Comparison of ENCODE assay signal across 18 cellular contexts in the genomic region with DNA sequence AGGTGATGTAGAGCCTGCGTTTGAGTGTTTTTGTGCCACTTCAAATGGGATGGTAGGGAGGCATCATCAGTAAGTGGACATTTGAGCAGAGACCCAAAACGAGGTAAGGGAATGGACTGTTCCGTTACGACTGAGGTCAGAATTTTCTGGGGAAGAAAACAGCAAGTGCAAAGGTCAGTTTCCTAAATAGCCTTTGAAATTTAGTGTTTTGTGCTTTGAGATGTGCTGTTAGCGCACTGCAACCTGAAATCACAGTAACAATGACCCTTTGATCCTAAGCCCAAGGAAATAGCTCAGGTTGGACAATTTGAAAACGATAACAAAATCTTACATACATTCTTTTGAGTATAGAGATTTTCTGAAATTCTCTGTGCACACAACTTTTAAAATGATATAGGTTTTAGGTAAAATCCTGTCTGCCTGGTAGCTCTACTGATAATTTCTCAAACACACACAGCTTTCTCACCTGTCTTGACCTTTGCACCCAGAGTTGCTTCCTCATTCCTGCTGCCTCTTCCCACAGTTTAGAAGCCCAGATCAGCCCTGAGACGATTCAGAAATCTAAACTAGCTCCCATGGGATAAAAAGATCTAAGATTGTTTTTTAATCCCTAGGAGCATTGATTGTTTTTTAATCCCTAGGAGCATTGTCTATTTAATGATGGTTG. TPM values are rescaled to one million over a fixed set of nuclear protein-coding genes. Genes with fewer than 3 reads are reported as not detected.
A peak's percentile ranks its signal among the peaks of the same experiment; 100 is the strongest.
DNase-seq lines count a peak whose midpoint lies in the region; ATAC-seq and TF ChIP-seq lines count a peak whose summit lies in the region.
"Had no signal": no experiment of that assay in that cellular context is flagged by ENCODE, and none has a peak within 500 bp of the region (broad histone marks: within the 10 kb centered on the region; RNA-seq: fewer than 3 reads in every experiment).

No MANE protein-coding gene starts in this region.

- peaks cover 42% of the 10 kb centered on the region for H3K36me3 Mint-ChIP-seq in HFFc6 (ENCODE audit: low read depth)

- H3K36me3 ChIP-seq in OCI-LY3 (replicated peaks; ENCODE audit: low read depth, low read length) (no peaks in the 10 kb centered on the region), osteoblast (ENCODE audit: insufficient read depth, low read length) (peaks cover 44% of the 10 kb centered on the region), stomach (peaks cover 0 to 20% (median 18%) of the 10 kb centered on the region in 4 donors)

- H3K4me1 ChIP-seq in OCI-LY3 (ENCODE audit: low read length) (peaks cover 39% of the 10 kb centered on the region), osteoblast (ENCODE audit: insufficient read depth, low read length) (peaks cover 38% of the 10 kb centered on the region), stomach (peaks cover 0 to 19% (median 9%) of the 10 kb centered on the region in 4 donors)

- H3K27me3 Mint-ChIP-seq in HFFc6 (ENCODE audit: insufficient read depth), result no peaks in the 10 kb centered on the region

- peaks cover 74% of the 10 kb centered on the region for H3K4me1 Mint-ChIP-seq in HFFc6 (ENCODE audit: low read depth)

- H3K79me2 ChIP-seq in OCI-LY3 (ENCODE audit: low read length) (no peaks in the 10 kb centered on the region), osteoblast (ENCODE audit: insufficient read depth, low read length) (peaks cover 83% of the 10 kb centered on the region)

- no peak overlapping the region for H3K4me3 Mint-ChIP-seq in HFFc6
- H3K4me3 Mint-ChIP-seq: H9 had no signal

- H3K27ac ChIP-seq in OCI-LY3 (ENCODE audit: low read length) (no peak overlapping the region), osteoblast (ENCODE audit: low read depth, low read length) (peak overlapping the region; percentile 43), stomach (no peak overlapping the region)
- H3K27ac ChIP-seq: C4-2B, HL-60 had no signal

- H2AFZ ChIP-seq in OCI-LY3 (ENCODE audit: low read depth, low read length) (no peak overlapping the region), osteoblast (ENCODE audit: low read length) (no peak overlapping the region)

- H3K9me3 Mint-ChIP-seq in HFFc6, result no peaks in the 10 kb centered on the region
- H3K9me3 Mint-ChIP-seq: H9 had no signal

- DNase-seq in HFFc6, result no peak
- peak in 1 of 2 donors; percentile 33 for DNase-seq in left colon
- no peak for DNase-seq in osteoblast (ENCODE audit: insufficient read length, low spot score, missing footprints)
- no peak for DNase-seq in stomach
- no peak for DNase-seq in NCI-H748 (lab: John Stamatoyannopoulos, UW; ENCODE audit: unreplicated experiment)
- no peak for DNase-seq in T-helper 2 cell
- DNase-seq in mesenteric fat pad (ENCODE audit: low spot score), result no peak
- DNase-seq: AML-193; H9; Kasumi-1; NCI-H187; NCI-H526 treated with DMSO at 0.1 percent for 48 hours; NK-92 treated with Interleukin-12 subunit alpha and Interleukin-12 subunit beta, amount 100 ng/mL, for 24 hours; SHP77 treated with DMSO at 0.1 percent for 48 hours; SK-N-SH had no signal

- intact Hi-C loops in left colon (cut with DNase I, micrococcal nuclease) (no loop called here), stomach (cut with DNase I; ENCODE audit: low total_unique reads) (no loop called here)

- H4K20me1 ChIP-seq in OCI-LY3 (ENCODE audit: insufficient read depth, low read length) (no peaks in the 10 kb centered on the region), osteoblast (ENCODE audit: insufficient read depth, low read length) (no peaks in the 10 kb centered on the region)

- no peak for TF ChIP-seq POLR2A in stomach (IDR thresholded peaks at IDR 0.05)

- H3K9me3 ChIP-seq in OCI-LY3 (ENCODE audit: insufficient read depth, low read length) (no peaks in the 10 kb centered on the region), osteoblast (ENCODE audit: low read depth, low read length) (no peaks in the 10 kb centered on the region), stomach (no peaks in the 10 kb centered on the region)
- H3K9me3 ChIP-seq: SK-N-SH had no signal

- H3K27me3 ChIP-seq in OCI-LY3 (ENCODE audit: low read depth, low read length) (no peaks in the 10 kb centered on the region), osteoblast (ENCODE audit: insufficient read depth, low read length) (no peaks in the 10 kb centered on the region), stomach (no peaks in the 10 kb centered on the region)

- WGBS in stomach, 5 donors, result 71 to 81% (median 80%) methylated on average over 7 of the region's 7 CpGs

- TF ChIP-seq CTCF in HFFc6 (IDR thresholded peaks at IDR 0.05) (no peak), OCI-LY3 (IDR thresholded peaks at IDR 0.05; ENCODE audit: low read depth, low read length) (no peak), osteoblast (IDR thresholded peaks at IDR 0.05; ENCODE audit: extremely low read depth, low read depth, low read length) (no peak), stomach (IDR thresholded peaks at IDR 0.05) (no peak)

- no peak for TF ChIP-seq EP300 in stomach (IDR thresholded peaks at IDR 0.05)

- no peak overlapping the region for H3K9ac ChIP-seq in OCI-LY3 (ENCODE audit: low read length)
- H3K9ac ChIP-seq: SK-N-SH had no signal

- H3K4me2 ChIP-seq in OCI-LY3 (ENCODE audit: low read length) (peak overlapping the region; percentile 40), osteoblast (ENCODE audit: insufficient read depth, low read length) (no peak overlapping the region)
- H3K4me2 ChIP-seq: SK-N-SH had no signal

- ATAC-seq in left colon, result peak; percentile 96

- H3K4me3 ChIP-seq in OCI-LY3 (ENCODE audit: low read length), result no peak overlapping the region
- no peak overlapping the region for H3K4me3 ChIP-seq in osteoblast (ENCODE audit: insufficient read depth, low read length)
- H3K4me3 ChIP-seq in stomach, result no peak overlapping the region

- H3K27ac Mint-ChIP-seq in HFFc6, result peak overlapping the region; percentile 60

RNA-seq across cellular contexts. Expression of a gene that starts 22.1 kb away (rescaled TPM):
- total RNA-seq in HFFc6 (2021; fragmentation: NEBNext Ultra II Directional; extraction: Animal tissue kit (Norgen Biotek cat#: 25700)), result 10 to 100 TPM; 29.3 to 41.6 (median 31.9) TPM
- total RNA-seq in left colon (10 to 100 TPM; 14.5 to 17.1 TPM), osteoblast (22.1 and 29.7 TPM in 2 replicates), stomach (10 to 100 TPM in 4 of 5 donors, 1 to 10 TPM in 1; 3.6 to 28.5 (median 10.5) TPM), mesenteric fat pad (9.9 TPM)
- 1 to 10 TPM; 3.4 to 8.0 (median 3.7) TPM for polyA plus RNA-seq in stomach
